22 cellular contexts compared by ENCODE assay signal in genomic region chr14:76967788-76968187, GRCh38.
DNase-seq lines count a peak whose midpoint lies in the region; ATAC-seq, FAIRE-seq and TF ChIP-seq lines count a peak whose summit lies in the region.
"Had no signal": no experiment of that assay in that cellular context is flagged by ENCODE, and none has a peak within 500 bp of the region (broad histone marks: within the 10 kb centered on the region; RNA-seq: fewer than 3 reads in every experiment).

No MANE protein-coding gene starts in this region.

- no peak overlapping the region for H3K4me3 Mint-ChIP-seq in WTC11
- H3K4me3 Mint-ChIP-seq: CD8-positive, alpha-beta T cell had no signal

- ATAC-seq in HepG2 (no peak), right lobe of liver (no peak), WTC11 (no peak), GM18498 (IDR thresholded peaks at IDR 0.05; ENCODE audit: unreplicated experiment) (no peak)
- ATAC-seq: CD8-positive, alpha-beta T cell; GM12878 had no signal

- no peak overlapping the region for H2AFZ ChIP-seq in HepG2 (ENCODE audit: low read length)

- peaks cover 68% of the 10 kb centered on the region for H3K4me1 Mint-ChIP-seq in WTC11

- no peak overlapping the region for H3K9ac ChIP-seq in HepG2 (ENCODE audit: insufficient read depth, low read depth, low read length)
- H3K9ac ChIP-seq: BLaER1 treated with 17β-estradiol and CSF1 and Interleukin-3, amounts not matched to agents 10 nM and 100 nM had no signal

- intact Hi-C loops in HepG2 (cut with micrococcal nuclease; ENCODE audit: unreplicated experiment), result loop anchor here (2.0 to 10.0 kb wide), 3 partner anchors 53 to 85 kb away; no protein-coding TSS in a partner anchor
- intact Hi-C loops in right lobe of liver (cut with DNase I), result loop anchor here in 1 of 2 donors (10.0 kb wide), 1 partner anchor 47 kb away; no protein-coding TSS in a partner anchor

- TF ChIP-seq EP300 in HepG2 (IDR thresholded peaks at IDR 0.05; ENCODE audit: low read depth in 2 of 2, low read length in 2 of 2) (no peak), HepG2 (CRISPR knock-in tag; IDR thresholded peaks at IDR 0.05; ENCODE audit: borderline replicate concordance) (no peak)

- no peak for TF ChIP-seq CTCF in HepG2 (CRISPR knock-in tag; IDR thresholded peaks at IDR 0.05)
- no peak for TF ChIP-seq CTCF in right lobe of liver (IDR thresholded peaks at IDR 0.05)
- TF ChIP-seq CTCF in WTC11 (IDR thresholded peaks at IDR 0.05), result no peak
- no peak for TF ChIP-seq CTCF in D721Med (IDR thresholded peaks at IDR 0.05; ENCODE audit: insufficient read depth, missing control alignments)

- FAIRE-seq in HepG2 (lab: Jason Lieb, UNC), result no peak
- no peak for FAIRE-seq in D721Med (lab: Jason Lieb, UNC)
- FAIRE-seq: GM12878, GM19239, H54 had no signal

- no peaks in the 10 kb centered on the region for H3K9me3 Mint-ChIP-seq in WTC11
- H3K9me3 Mint-ChIP-seq: CD8-positive, alpha-beta T cell had no signal

- POLR2A ChIA-PET in HepG2 (lab: Yijun Ruan, JAX) (interaction anchor here (2.1 kb wide), 1 partner anchor 55 kb away, joined by 9 read pairs; no protein-coding TSS in a partner anchor), WTC11 (lab: Charles Lee) (interaction anchor here (0.8 to 2.0 kb wide), 4 partner anchors 11 to 46 kb away, joined by 3 to 6 read pairs (median 4); no protein-coding TSS in a partner anchor)

- H3K9me3 ChIP-seq in HepG2 (ENCODE audit: low read length) (no peaks in the 10 kb centered on the region), right lobe of liver (no peaks in the 10 kb centered on the region)
- H3K9me3 ChIP-seq: BLaER1 treated with 17β-estradiol and CSF1 and Interleukin-3, amounts not matched to agents 10 nM and 100 nM had no signal

- peak overlapping the region; percentile 61 for H3K27ac ChIP-seq in HepG2 (ENCODE audit: extremely low read length, insufficient read depth, low read length)
- H3K27ac ChIP-seq in right lobe of liver, result no peak overlapping the region
- H3K27ac ChIP-seq: BLaER1 treated with 17β-estradiol and CSF1 and Interleukin-3, amounts not matched to agents 10 nM and 100 nM; HL-60 had no signal

- DNase-seq in HepG2 (ENCODE audit: low spot score) (no peak), right lobe of liver (no peak), WTC11 (ENCODE audit: low spot score) (no peak), myocyte (ENCODE audit: low read depth) (peak; percentile 54), D721Med (ENCODE audit: insufficient read length, low spot score) (no peak), NCI-H187 (lab: John Stamatoyannopoulos, UW) (no peak)
- DNase-seq in effector CD8-positive, alpha-beta T cell (lab: John Stamatoyannopoulos, UW), result no peak
- DNase-seq: 8988T; Calu3; CD8-positive, alpha-beta T cell; DMS 273 treated with DMSO at 0.1 percent for 48 hours; DMS53; DND-41; EL; HCEC 1CT; IMR-90 had no signal

- no peaks in the 10 kb centered on the region for H3K27me3 Mint-ChIP-seq in WTC11 (ENCODE audit: low read depth)

- no peak overlapping the region for H3K4me2 ChIP-seq in HepG2 (ENCODE audit: low read depth, low read length)
- H3K4me2 ChIP-seq: BLaER1 treated with 17β-estradiol and CSF1 and Interleukin-3, amounts not matched to agents 10 nM and 100 nM had no signal

- no peaks in the 10 kb centered on the region for H3K36me3 Mint-ChIP-seq in WTC11
- H3K36me3 Mint-ChIP-seq: CD8-positive, alpha-beta T cell had no signal

- H3K4me1 ChIP-seq in HepG2 (ENCODE audit: insufficient read depth, low read length) (peaks cover 84% of the 10 kb centered on the region), right lobe of liver (peaks cover 0 to 6% (median 0%) of the 10 kb centered on the region in 4 donors)

- H3K27ac Mint-ChIP-seq in WTC11, result peak overlapping the region; percentile 92
- H3K27ac Mint-ChIP-seq: CD8-positive, alpha-beta T cell had no signal

- CTCF ChIA-PET in HepG2 (lab: Yijun Ruan, JAX; ENCODE audit: low intra/inter-chr PET ratio, low total read pairs) (interaction anchor here (1.3 kb wide), 1 partner anchor 85 kb away, joined by 5 read pairs; no protein-coding TSS in a partner anchor), WTC11 (lab: Charles Lee) (interaction anchor here (0.6 to 2.1 kb wide), 12 partner anchors 9 to 103 kb away, joined by 3 to 12 read pairs (median 4); partner anchors contain the start of gene IRF2BPL)

- no peaks in the 10 kb centered on the region for H4K20me1 ChIP-seq in HepG2 (ENCODE audit: insufficient read depth, low read length)
- H4K20me1 ChIP-seq: BLaER1 treated with 17β-estradiol and CSF1 and Interleukin-3, amounts not matched to agents 10 nM and 100 nM had no signal

- H3K27me3 ChIP-seq in HepG2 (ENCODE audit: control insufficient read depth in 1 of 2, insufficient read depth in 2 of 2, low read length in 2 of 2), result no peaks in the 10 kb centered on the region
- no peaks in the 10 kb centered on the region for H3K27me3 ChIP-seq in right lobe of liver
- H3K27me3 ChIP-seq: BLaER1 treated with 17β-estradiol and CSF1 and Interleukin-3, amounts not matched to agents 10 nM and 100 nM had no signal

- H3K4me3 ChIP-seq in HepG2 (replicated peaks in 1 of 3; ENCODE audit: insufficient read depth in 1 of 3, low read depth in 2 of 3, low read length in 3 of 3) (no peak overlapping the region), right lobe of liver (no peak overlapping the region)
- H3K4me3 ChIP-seq: BLaER1 treated with 17β-estradiol and CSF1 and Interleukin-3, amounts not matched to agents 10 nM and 100 nM; GM12878 had no signal

- no peaks in the 10 kb centered on the region for H3K79me2 ChIP-seq in HepG2 (ENCODE audit: insufficient read depth, low read length)

- no peak for TF ChIP-seq RAD21 in HepG2 (CRISPR knock-in tag; IDR thresholded peaks at IDR 0.05)

- TF ChIP-seq POLR2A in HepG2 (IDR thresholded peaks at IDR 0.05; ENCODE audit: insufficient read depth in 1 of 2, low read depth in 2 of 2, low read length in 2 of 2), result no peak
- TF ChIP-seq POLR2A in right lobe of liver (IDR thresholded peaks at IDR 0.05), result no peak

- in situ Hi-C loops in HepG2 (cut with HindIII; ENCODE audit: extremely low pct_ligation_motif_present, low pct_unique_long_range_greater_than_20kb), result loop anchor here (5.0 kb wide), 1 partner anchor 75 kb away; no protein-coding TSS in a partner anchor

- BruUV-seq in HepG2 (replicated peaks; lab: Mats Ljungman, UMichigan), result no TSS peak

- H3K36me3 ChIP-seq in HepG2 (replicated peaks in 1 of 2; ENCODE audit: control insufficient read depth in 1 of 2, insufficient read depth in 2 of 2, low read length in 2 of 2), result no peaks in the 10 kb centered on the region
- no peaks in the 10 kb centered on the region for H3K36me3 ChIP-seq in right lobe of liver
- H3K36me3 ChIP-seq: BLaER1 treated with 17β-estradiol and CSF1 and Interleukin-3, amounts not matched to agents 10 nM and 100 nM had no signal

- 97% methylated on average over 7 of the region's 7 CpGs for WGBS in HepG2 (ENCODE audit: low lambda C conversion rate)
- WGBS in right lobe of liver (ENCODE audit: insufficient coverage, low coverage, low lambda C conversion rate, missing lambda C conversion rate), result 87% methylated on average over 5 of the region's 7 CpGs

TF ChIP-seq in HepG2, 621 proteins besides CTCF, POLR2A, EP300 and RAD21:
- TF ChIP-seq ZMYM2 (CRISPR knock-in tag; IDR thresholded peaks at IDR 0.05) (0 out of 2 replicates have a peak, but pooled peaks have one; percentile 4), ZSCAN29 (CRISPR knock-in tag; conservative IDR thresholded peaks at IDR 0.05) (no peak)

TF ChIP-seq in WTC11, 78 proteins besides CTCF, POLR2A, EP300 and RAD21:
- no peak for TF ChIP-seq GRHL2 (CRISPR knock-in tag; IDR thresholded peaks at IDR 0.05; ENCODE audit: insufficient replicate concordance, severe bottlenecking)
